22 cellular contexts compared by ENCODE assay signal in the genomic region with DNA sequence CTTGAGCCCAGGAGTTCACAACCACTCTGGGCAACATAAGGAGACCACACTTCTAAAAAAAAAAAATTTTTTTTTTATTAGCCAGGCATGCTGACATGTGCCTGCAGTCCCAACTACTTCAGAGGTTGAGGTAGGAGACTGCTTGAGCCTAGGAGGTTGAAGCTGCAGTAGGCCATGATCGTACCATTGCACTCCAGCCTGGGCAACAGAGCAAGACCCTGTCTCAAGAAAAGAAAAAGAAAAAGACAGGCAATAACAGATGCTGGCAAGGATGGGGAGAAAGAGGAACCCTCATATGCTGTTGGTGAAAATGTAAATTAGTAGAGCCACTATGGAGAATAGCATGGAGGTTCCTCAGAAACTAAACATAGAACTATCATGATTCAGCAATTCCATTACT.
"Had no signal": no experiment of that assay in that cellular context is flagged by ENCODE, and none has a peak within 500 bp of the region (broad histone marks: within the 10 kb centered on the region; RNA-seq: fewer than 3 reads in every experiment).

No MANE protein-coding gene starts in this region.

- DNase-seq: activated gamma-delta T cell treated with Interleukin-2 at 50 U/mL for 16 hours; activated T-cell treated with anti-CD3 and anti-CD28 coated beads, Interleukin-2, amount 50 U/mL, for 1 hour; central memory CD4-positive, alpha-beta T cell; dorsolateral prefrontal cortex; effector memory CD8-positive, alpha-beta T cell; head of caudate nucleus; hypothalamus; left ventricle myocardium inferior; naive thymus-derived CD4-positive, alpha-beta T cell; retina; sigmoid colon; stimulated activated CD4-positive, alpha-beta T cell treated with anti-CD3 and anti-CD28 coated beads, Interleukin-15, amount 100 ng/mL, for 24 hours; stomach; WERI-Rb-1 had no signal

- H3K4me3 Mint-ChIP-seq: neural crest cell; stimulated activated memory B cell treated with anti-CD40 and anti-IgM and Interleukin-4, amounts not matched to agents 10 μg/mL and 1 μg/mL and 100 μg/mL, for 72 hours had no signal

- H3K4me2 ChIP-seq: smooth muscle cell had no signal

- H3K27me3 ChIP-seq: dorsolateral prefrontal cortex, esophagus muscularis mucosa, gastroesophageal sphincter, sigmoid colon, stomach, suprapubic skin, tibial nerve had no signal

- H3K27ac ChIP-seq: left ventricle myocardium inferior, suprapubic skin, tibial nerve, WERI-Rb-1 had no signal

- H3K4me3 ChIP-seq: esophagus muscularis mucosa, gastroesophageal sphincter, left ventricle myocardium inferior, sigmoid colon, smooth muscle cell, stomach, suprapubic skin, tibial nerve had no signal

- H3K36me3 ChIP-seq: esophagus muscularis mucosa, gastroesophageal sphincter, left ventricle myocardium inferior, sigmoid colon, stomach, suprapubic skin, tibial nerve, WERI-Rb-1 had no signal

- H3K9me3 Mint-ChIP-seq: activated naive CD4-positive, alpha-beta T cell treated with anti-CD3 and anti-CD28 coated beads, Interleukin-2, amount 50 U/mL, for 72 hours; effector memory CD8-positive, alpha-beta T cell; naive thymus-derived CD4-positive, alpha-beta T cell; neural crest cell; stimulated activated memory B cell treated with anti-CD40 and anti-IgM and Interleukin-4, amounts not matched to agents 10 μg/mL and 1 μg/mL and 100 μg/mL, for 72 hours had no signal

- H3K27ac Mint-ChIP-seq: activated naive CD4-positive, alpha-beta T cell treated with anti-CD3 and anti-CD28 coated beads, Interleukin-2, amount 50 U/mL, for 72 hours; stimulated activated memory B cell treated with anti-CD40 and anti-IgM and Interleukin-4, amounts not matched to agents 10 μg/mL and 1 μg/mL and 100 μg/mL, for 72 hours had no signal

- H3K9me3 ChIP-seq: esophagus muscularis mucosa, gastroesophageal sphincter, left ventricle myocardium inferior, sigmoid colon, stomach, suprapubic skin, tibial nerve had no signal

- H3K27me3 Mint-ChIP-seq: effector memory CD8-positive, alpha-beta T cell; naive thymus-derived CD4-positive, alpha-beta T cell; stimulated activated memory B cell treated with anti-CD40 and anti-IgM and Interleukin-4, amounts not matched to agents 10 μg/mL and 1 μg/mL and 100 μg/mL, for 72 hours had no signal

- H3K36me3 Mint-ChIP-seq: stimulated activated memory B cell treated with anti-CD40 and anti-IgM and Interleukin-4, amounts not matched to agents 10 μg/mL and 1 μg/mL and 100 μg/mL, for 72 hours had no signal
